ENCODE assay signal across 21 cellular contexts in genomic region chr2:105906481-105906880, GRCh38.
A peak's percentile ranks its signal among the peaks of the same experiment; 100 is the strongest.
DNase-seq lines count a peak whose midpoint lies in the region; ATAC-seq and TF ChIP-seq lines count a peak whose summit lies in the region.
"Had no signal": no experiment of that assay in that cellular context is flagged by ENCODE, and none has a peak within 500 bp of the region (broad histone marks: within the 10 kb centered on the region; RNA-seq: fewer than 3 reads in every experiment).

No MANE protein-coding gene starts in this region.

- TF ChIP-seq CTCF in gastrocnemius medialis (IDR thresholded peaks at IDR 0.05 in 4 of 5, conservative IDR thresholded peaks at IDR 0.05 in 1 of 5) = no peak
- no peak for TF ChIP-seq CTCF in foreskin keratinocyte (conservative IDR thresholded peaks at IDR 0.05)
- TF ChIP-seq CTCF in WTC11 (IDR thresholded peaks at IDR 0.05) = no peak

- ATAC-seq in gastrocnemius medialis (no peak), HG02938 (IDR thresholded peaks at IDR 0.05; ENCODE audit: unreplicated experiment) (no peak), foreskin keratinocyte (no peak), WTC11 (no peak)
- ATAC-seq: SK-N-SH treated with all-trans-retinoic acid at 6 μM for 48 hours had no signal

- DNase-seq in CD4-positive, alpha-beta memory T cell = peak in 4 of 5 donors; percentile 27 to 35 (median 28)
- peak; percentile 68 for DNase-seq in Jurkat, Clone E6-1 (ENCODE audit: low read depth, low spot score)
- no peak for DNase-seq in gastrocnemius medialis
- DNase-seq in foreskin keratinocyte = no peak
- DNase-seq in WTC11 (ENCODE audit: low spot score) = no peak
- DNase-seq: GDM1, GM23248, KBM-7, MV-4-11, NCI-H187, NCI-H226, NCI-H524, NCI-H82, PC-9, SIG-M5 had no signal

- H3K36me3 Mint-ChIP-seq in CD4-positive, alpha-beta memory T cell = peaks cover 6 to 11% of the 10 kb centered on the region in 2 donors
- H3K36me3 Mint-ChIP-seq in activated naive CD8-positive, alpha-beta T cell = peaks cover 4% of the 10 kb centered on the region
- no peaks in the 10 kb centered on the region for H3K36me3 Mint-ChIP-seq in WTC11

- H3K4me3 ChIP-seq in CD4-positive, alpha-beta memory T cell (ENCODE audit: low read length in 2 of 2) = no peak overlapping the region
- no peak overlapping the region for H3K4me3 ChIP-seq in Jurkat, Clone E6-1 (ENCODE audit: low read length)
- H3K4me3 ChIP-seq in gastrocnemius medialis = no peak overlapping the region
- H3K4me3 ChIP-seq: BLaER1, GM23248, HAP-1, PC-9 had no signal

- TF ChIP-seq POLR2A in gastrocnemius medialis (IDR thresholded peaks at IDR 0.05) = no peak

- peaks cover 0 to 3% (median under 1%) of the 10 kb centered on the region in 8 donors for H3K9me3 Mint-ChIP-seq in CD4-positive, alpha-beta memory T cell
- peaks cover 4% of the 10 kb centered on the region for H3K9me3 Mint-ChIP-seq in activated naive CD8-positive, alpha-beta T cell (ENCODE audit: low read depth)
- no peaks in the 10 kb centered on the region for H3K9me3 Mint-ChIP-seq in WTC11

- H3K27ac Mint-ChIP-seq in CD4-positive, alpha-beta memory T cell = peak overlapping the region in 6 of 7 donors; percentile 10 to 65 (median 40)
- H3K27ac Mint-ChIP-seq in activated naive CD8-positive, alpha-beta T cell = peak overlapping the region; percentile 29
- no peak overlapping the region for H3K27ac Mint-ChIP-seq in WTC11

- CTCF ChIA-PET in CD4-positive, alpha-beta memory T cell (lab: Charles Lee; ENCODE audit: partially characterized antibody) = interaction anchor here (0.8 to 1.5 kb wide), 6 partner anchors 9 to 330 kb away, joined by 3 to 5 read pairs (median 4); no protein-coding TSS in a partner anchor
- CTCF ChIA-PET in WTC11 (lab: Charles Lee) = no interaction called here

- H3K9me3 ChIP-seq in CD4-positive, alpha-beta memory T cell (ENCODE audit: control insufficient read depth in 1 of 2, low read length in 2 of 2) = no peaks in the 10 kb centered on the region
- no peaks in the 10 kb centered on the region for H3K9me3 ChIP-seq in gastrocnemius medialis

- H3K4me1 ChIP-seq in CD4-positive, alpha-beta memory T cell (ENCODE audit: insufficient read depth, low read length) = peaks cover 38% of the 10 kb centered on the region
- H3K4me1 ChIP-seq in gastrocnemius medialis (peaks cover 60 to 61% of the 10 kb centered on the region in 2 donors), foreskin keratinocyte (no peaks in the 10 kb centered on the region)
- H3K4me1 ChIP-seq: HAP-1 had no signal

- intact Hi-C loops in CD4-positive, alpha-beta memory T cell (cut with micrococcal nuclease) = no loop called here
- intact Hi-C loops in gastrocnemius medialis (cut with DNase I; ENCODE audit: low total_unique reads) = loop anchor here (5.0 to 10.0 kb wide), 3 partner anchors 39 to 512 kb away; partner anchors contain the start of gene FHL2

- H3K27ac ChIP-seq in CD4-positive, alpha-beta memory T cell (ENCODE audit: low read depth, low read length) = no peak overlapping the region
- H3K27ac ChIP-seq in gastrocnemius medialis (peak overlapping the region; percentile 17 to 91 (median 72)), foreskin keratinocyte (no peak overlapping the region)
- H3K27ac ChIP-seq: BLaER1, GM23248, PC-9, RWPE1 had no signal

- no peaks in the 10 kb centered on the region for H3K27me3 ChIP-seq in CD4-positive, alpha-beta memory T cell (ENCODE audit: insufficient read depth, low read length)
- H3K27me3 ChIP-seq in gastrocnemius medialis (no peaks in the 10 kb centered on the region), foreskin keratinocyte (no peaks in the 10 kb centered on the region)
- H3K27me3 ChIP-seq: BLaER1 had no signal

- peak overlapping the region in 6 of 8 donors; percentile 2 to 39 (median 26) for H3K4me3 Mint-ChIP-seq in CD4-positive, alpha-beta memory T cell
- H3K4me3 Mint-ChIP-seq in activated naive CD8-positive, alpha-beta T cell = no peak overlapping the region
- no peak overlapping the region for H3K4me3 Mint-ChIP-seq in WTC11

- H3K36me3 ChIP-seq in CD4-positive, alpha-beta memory T cell (ENCODE audit: insufficient read depth, low read length) = no peaks in the 10 kb centered on the region
- no peaks in the 10 kb centered on the region for H3K36me3 ChIP-seq in gastrocnemius medialis
- H3K36me3 ChIP-seq: HAP-1 had no signal

- H3K27me3 Mint-ChIP-seq in CD4-positive, alpha-beta memory T cell = no peaks in the 10 kb centered on the region
- H3K27me3 Mint-ChIP-seq in activated naive CD8-positive, alpha-beta T cell = no peaks in the 10 kb centered on the region
- no peaks in the 10 kb centered on the region; the same call in 1 of the 2 replicates for H3K27me3 Mint-ChIP-seq in WTC11 (ENCODE audit: low read depth)

- in situ Hi-C loops in gastrocnemius medialis (cut with MboI; ENCODE audit: low sequenced_read_pairs in 4 of 4) = no loop called here

- POLR2A ChIA-PET in CD4-positive, alpha-beta memory T cell (lab: Charles Lee; ENCODE audit: partially characterized antibody) = interaction anchor here (1.1 to 1.4 kb wide), 8 partner anchors 10 to 188 kb away, joined by 3 to 10 read pairs (median 4); no protein-coding TSS in a partner anchor
- POLR2A ChIA-PET in WTC11 (lab: Charles Lee) = no interaction called here

- H3K4me1 Mint-ChIP-seq in CD4-positive, alpha-beta memory T cell = peaks cover 36 to 56% (median 47%) of the 10 kb centered on the region in 4 donors
- H3K4me1 Mint-ChIP-seq in activated naive CD8-positive, alpha-beta T cell (ENCODE audit: low read depth) = peaks cover 61% of the 10 kb centered on the region
- H3K4me1 Mint-ChIP-seq in WTC11 = peaks cover 10% of the 10 kb centered on the region

TF ChIP-seq in WTC11, 78 proteins besides CTCF, POLR2A, EP300 and RAD21:
- TF ChIP-seq TEAD4 (CRISPR knock-in tag; IDR thresholded peaks at IDR 0.05) = no peak
- no peak for TF ChIP-seq TEAD1 (CRISPR knock-in tag; IDR thresholded peaks at IDR 0.05)
- TF ChIP-seq NR3C1 (CRISPR knock-in tag; conservative IDR thresholded peaks at IDR 0.05; ENCODE audit: low read depth) = no peak
- no peak for TF ChIP-seq ATF1 (CRISPR knock-in tag; IDR thresholded peaks at IDR 0.05)
- TF ChIP-seq ZNF317 (CRISPR knock-in tag; IDR thresholded peaks at IDR 0.05; ENCODE audit: borderline replicate concordance, low read depth) = no peak

Comparison
In these comparisons a context has a peak if more than half of its experiments do, and no peak if none do; other contexts are left out.
1. DNase-seq: peak in CD4-positive, alpha-beta memory T cell (4 of 5) and Jurkat, Clone E6-1 (single experiment); none in gastrocnemius medialis (0 of 2), foreskin keratinocyte (0 of 2) and WTC11 (single experiment).
2. H3K27ac ChIP-seq: peak in gastrocnemius medialis (4 of 4); none in CD4-positive, alpha-beta memory T cell (single experiment) and foreskin keratinocyte (single experiment).
3. H3K4me3 Mint-ChIP-seq: peak in CD4-positive, alpha-beta memory T cell (6 of 8); none in activated naive CD8-positive, alpha-beta T cell (single experiment) and WTC11 (single experiment).